Comparison of ENCODE assay signal across 13 cellular contexts in genomic region chr7:157021071-157021891, GRCh38. TPM values are rescaled to one million over a fixed set of nuclear protein-coding genes. Genes with fewer than 3 reads are reported as not detected.
DNase-seq lines count a peak whose midpoint lies in the region; ATAC-seq, FAIRE-seq and TF ChIP-seq lines count a peak whose summit lies in the region.
"Had no signal": no experiment of that assay in that cellular context is flagged by ENCODE, and none has a peak within 500 bp of the region (broad histone marks: within the 10 kb centered on the region; RNA-seq: fewer than 3 reads in every experiment).

No MANE protein-coding gene starts in this region.

- H3K27me3 ChIP-seq in K562 (ENCODE audit: control insufficient read depth in 2 of 2, insufficient read depth in 2 of 2, low read length in 2 of 2), result peaks cover 77 to 86% of the 10 kb centered on the region in 2 experiments
- H3K27me3 ChIP-seq in lower lobe of right lung (ENCODE audit: low read depth), result peaks cover 97% of the 10 kb centered on the region
- H3K27me3 ChIP-seq in stomach smooth muscle (ENCODE audit: control insufficient read depth in 1 of 2, insufficient read depth in 2 of 2, low read length in 2 of 2), result peaks cover 58 to 84% of the 10 kb centered on the region in 2 donors

- intact Hi-C loops in K562 (cut with micrococcal nuclease) (no loop called here), lower lobe of right lung (cut with DNase I) (no loop called here)

- TF ChIP-seq RAD21 in K562 (CRISPR knock-in tag; conservative IDR thresholded peaks at IDR 0.05 in 1 of 2, IDR thresholded peaks at IDR 0.05 in 1 of 2), result no peak

- H3K79me2 ChIP-seq in K562 (ENCODE audit: control insufficient read depth, insufficient read depth, low read length), result no peaks in the 10 kb centered on the region

- peaks cover 0 to 36% of the 10 kb centered on the region in 2 experiments; a peak in 3 of 5 replicates for H3K4me1 ChIP-seq in K562 (replicated peaks in 1 of 2; ENCODE audit: control insufficient read depth in 2 of 2, insufficient read depth in 2 of 2, low read length in 2 of 2)
- peaks cover 13% of the 10 kb centered on the region for H3K4me1 ChIP-seq in lower lobe of right lung
- H3K4me1 ChIP-seq in stomach smooth muscle (ENCODE audit: control insufficient read depth, insufficient read depth, low read length), result peaks cover 24% of the 10 kb centered on the region

- in situ Hi-C loops in K562 (cut with MboI), result no loop called here

- H4K20me1 ChIP-seq in K562 (replicated peaks; ENCODE audit: control insufficient read depth, insufficient read depth, low read length), result 0 out of 2 replicates have a peak, but pooled peaks cover 5% of the 10 kb centered on the region

- POLR2A ChIA-PET in K562 (lab: Yijun Ruan, JAX), result interaction anchor here (0.6 to 1.1 kb wide), 6 partner anchors 8 to 240 kb away, joined by 3 to 5 read pairs (median 3); no protein-coding TSS in a partner anchor

- CTCF ChIA-PET in K562 (lab: Yijun Ruan, JAX; ENCODE audit: low intra/inter-chr PET ratio), result no interaction called here

- DNase-seq in activated T-cell treated with anti-CD3 and anti-CD28 coated beads, Interleukin-2, amount 50 U/mL, for 48 hours, result peak; percentile 24 to 26
- no peak for DNase-seq in activated T-cell treated with anti-CD3 and anti-CD28 coated beads, Interleukin-2, amount 50 U/mL, for 1 hour
- DNase-seq in K562 (ENCODE audit: extremely low read depth in 1 of 4, low spot score in 3 of 4) (no peak), lower lobe of right lung (no peak), NCI-H1417 treated with DMSO at 0.1 percent for 48 hours (lab: John Stamatoyannopoulos, UW) (no peak), A172 (ENCODE audit: low spot score) (no peak), GM19238 (ENCODE audit: insufficient read length, low spot score) (no peak)
- DNase-seq: activated naive CD8-positive, alpha-beta T cell treated with anti-CD3 and anti-CD28 coated beads, Interleukin-2, amount 50 U/mL, for 24 hours; EL; HFFc6; MV-4-11; stimulated activated CD4-positive, alpha-beta T cell treated with anti-CD3 and anti-CD28 coated beads, Interleukin-15, amount 100 ng/mL, for 24 hours had no signal

- TF ChIP-seq CTCF in K562 (IDR thresholded peaks at IDR 0.05 in 2 of 3, conservative IDR thresholded peaks at IDR 0.05 in 1 of 3; ENCODE audit: insufficient read depth in 2 of 3, low read depth in 1 of 3, low read length in 3 of 3) (no peak), lower lobe of right lung (IDR thresholded peaks at IDR 0.05) (no peak)

- H3K9me3 ChIP-seq in K562 (replicated peaks; ENCODE audit: control insufficient read depth, insufficient read depth, low read depth, low read length), result no peaks in the 10 kb centered on the region
- no peaks in the 10 kb centered on the region for H3K9me3 ChIP-seq in lower lobe of right lung
- H3K9me3 ChIP-seq in stomach smooth muscle (ENCODE audit: control insufficient read depth in 2 of 2, low read length in 2 of 2), result peaks cover 3 to 4% of the 10 kb centered on the region in 2 donors

- no peak overlapping the region for H3K9ac ChIP-seq in K562 (ENCODE audit: insufficient read depth in 1 of 2, low read depth in 2 of 2, low read length in 2 of 2)
- H3K9ac ChIP-seq in stomach smooth muscle (ENCODE audit: low read length in 2 of 2), result no peak overlapping the region

- H3K36me3 ChIP-seq in K562 (ENCODE audit: control insufficient read depth, insufficient read depth, low read length) (no peaks in the 10 kb centered on the region), lower lobe of right lung (no peaks in the 10 kb centered on the region), stomach smooth muscle (ENCODE audit: control insufficient read depth in 2 of 2, insufficient read depth in 2 of 2, low read length in 2 of 2) (no peaks in the 10 kb centered on the region)

- no peaks in the 10 kb centered on the region for H3K9me1 ChIP-seq in K562 (ENCODE audit: control insufficient read depth, insufficient read depth, low read length)

- WGBS in K562 (ENCODE audit: insufficient coverage, low coverage, missing lambda C conversion rate), result 27% methylated on average over 83 of the region's 86 CpGs

- no TSS peak for BruUV-seq in K562 (replicated peaks; lab: Mats Ljungman, UMichigan)

- H3K4me2 ChIP-seq in K562 (ENCODE audit: insufficient read depth, low read length), result no peak overlapping the region

- H3K4me3 ChIP-seq in K562 (no peak overlapping the region), lower lobe of right lung (peak overlapping the region; percentile 3), stomach smooth muscle (ENCODE audit: low read length in 2 of 2) (peak overlapping the region; percentile 40 to 52)

- TF ChIP-seq EP300 in K562 (IDR thresholded peaks at IDR 0.05; ENCODE audit: low read length), result no peak

- no peak for FAIRE-seq in K562 (lab: Jason Lieb, UNC)

- H2AFZ ChIP-seq in K562 (ENCODE audit: low read depth, low read length), result no peak overlapping the region

- no peak for ATAC-seq in K562
- ATAC-seq in lower lobe of right lung, result peak in 1 of 2 donors; percentile 32
- ATAC-seq: activated naive CD8-positive, alpha-beta T cell treated with anti-CD3 and anti-CD28 coated beads, Interleukin-2, amount 50 U/mL, for 24 hours had no signal

- H3K27ac ChIP-seq in K562 (ENCODE audit: extremely low read depth, low read depth, low read length) (no peak overlapping the region), lower lobe of right lung (no peak overlapping the region), stomach smooth muscle (ENCODE audit: low read length) (no peak overlapping the region)

- no peak for TF ChIP-seq POLR2A in K562 (conservative IDR thresholded peaks at IDR 0.05)

TF ChIP-seq in K562, 482 proteins besides CTCF, POLR2A, EP300 and RAD21:
- peak; percentile 49; the same call in 1 of the 2 replicates for TF ChIP-seq TGIF2 (CRISPR knock-in tag; IDR thresholded peaks at IDR 0.05)
- TF ChIP-seq CBX2 (IDR thresholded peaks at IDR 0.05; ENCODE audit: insufficient read depth, low read length, poor library complexity, severe bottlenecking), result peak; percentile 10
- TF ChIP-seq HES1 (IDR thresholded peaks at IDR 0.05; ENCODE audit: low read depth), result no peak

RNA-seq across cellular contexts. Expression of gene MNX1, which starts 10.8 kb away (rescaled TPM):
- total RNA-seq in K562 (2011; cell fraction: chromatin; rRNA removed; ENCODE audit: low replicate concordance), result 6.6 and 8.7 TPM in 2 replicates
- 4.3 and 5.3 TPM in 2 replicates for total RNA-seq in K562 (2011; cell fraction: nucleolus; rRNA removed)
- total RNA-seq in K562 (2011; cell fraction: nucleoplasm; rRNA removed), result 5.3 and 5.4 TPM in 2 replicates
- total RNA-seq in K562 (2014; rRNA removed) (5.3 TPM in 2 replicates), K562 (2014; rRNA removed; fragmentation: Illumina TruSeq; extraction: Trizol) (1.4 and 1.8 TPM in 2 replicates), K562 (2015; rRNA removed; fragmentation: Illumina TruSeq; extraction: Trizol) (2.1 and 2.2 TPM in 2 replicates), K562 (2021) (8.0 and 9.5 TPM in 2 replicates), lower lobe of right lung (0.74 TPM)
- polyA plus RNA-seq in K562 (2011; rRNA removed) (0.98 and 1.2 TPM in 2 replicates), K562 (2014; fragmentation: Illumina TruSeq; extraction: Trizol) (1.1 and 1.7 TPM in 2 replicates), K562 (2014; fragmentation: Nextera tagmentation; extraction: Ambion mirVana) (under 1 TPM; 0.15 to 0.25 TPM), K562 (2014; rRNA removed) (4.0 and 5.9 TPM in 2 replicates)
- 0.62 and 1.2 TPM in 2 replicates for polyA plus RNA-seq in K562 (2011; cell fraction: cytosol; rRNA removed)
- polyA plus RNA-seq in K562 (2011; cell fraction: nucleus; rRNA removed), result 6.0 and 6.7 TPM in 2 replicates
- 2.7 and 7.8 TPM in 2 replicates for polyA plus RNA-seq in K562 (2012)
- polyA minus RNA-seq in K562 (2011; rRNA and poly(A)+ RNA removed), result 0.66 and 0.84 TPM in 2 replicates
- polyA minus RNA-seq in K562 (2011; cell fraction: cytosol; rRNA and poly(A)+ RNA removed), result 2.5 TPM in 1 of 2 replicates, not detected in the other
- 3.2 and 4.3 TPM in 2 replicates for polyA minus RNA-seq in K562 (2011; cell fraction: nucleus; rRNA and poly(A)+ RNA removed)
- total RNA-seq in A172 (2014; rRNA removed; shearing (Covaris generic)), result 0.90 and 1.6 TPM in 2 replicates
- total RNA-seq: HFFc6 had no signal

Comparison
In these comparisons a context has a peak if more than half of its experiments do, and no peak if none do; other contexts are left out.
1. DNase-seq: peak in activated T-cell treated with anti-CD3 and anti-CD28 coated beads, Interleukin-2, amount 50 U/mL, for 48 hours (2 of 2); none in activated T-cell treated with anti-CD3 and anti-CD28 coated beads, Interleukin-2, amount 50 U/mL, for 1 hour (single experiment), K562 (0 of 4), lower lobe of right lung (single experiment), NCI-H1417 treated with DMSO at 0.1 percent for 48 hours (single experiment), A172 (single experiment) and GM19238 (single experiment).